Comparison of ENCODE assay signal across 19 cellular contexts in genomic region chr6:90468859-90469258, GRCh38.
"Had no signal": no experiment of that assay in that cellular context is flagged by ENCODE, and none has a peak within 500 bp of the region (broad histone marks: within the 10 kb centered on the region; RNA-seq: fewer than 3 reads in every experiment).

No MANE protein-coding gene starts in this region.

- FAIRE-seq: RCC 7860 had no signal

- ATAC-seq: PC-3, T-helper 17 cell had no signal

- H3K27ac ChIP-seq: brain microvascular endothelial cell, SJSA1, VCaP had no signal

- H3K27ac Mint-ChIP-seq: T-helper 17 cell had no signal

- H3K4me3 ChIP-seq: SJSA1 had no signal

- H3K9me3 Mint-ChIP-seq: activated T-helper 17 cell treated with anti-CD3 and anti-CD28 coated beads, Interleukin-2, amount 50 U/mL, for 72 hours had no signal

- H3K27me3 Mint-ChIP-seq: T-helper 17 cell had no signal

- H3K4me3 Mint-ChIP-seq: T-helper 17 cell had no signal

- H3K36me3 ChIP-seq: brain microvascular endothelial cell, SJSA1 had no signal

- H3K9me3 ChIP-seq: SJSA1 had no signal

- H3K27me3 ChIP-seq: brain microvascular endothelial cell, SJSA1 had no signal

- DNase-seq: activated CD4-positive, CD25-positive, alpha-beta regulatory T cell; activated gamma-delta T cell treated with Interleukin-2 at 50 U/mL for 16 hours; activated T-cell treated with anti-CD3 and anti-CD28 coated beads, Interleukin-2, amount 50 U/mL, for 1 hour; brain microvascular endothelial cell; Karpas-422; MM.1S; NCI-H1105; NCI-H1436 treated with DMSO at 0.1 percent for 48 hours; NCI-H187; NCI-H2081; NCI-H510A treated with DMSO at 0.1 percent for 48 hours; NCI-H69; PC-3; SHP77; T-helper 17 cell had no signal
